ENCODE assay signal across 8 cellular contexts in the genomic region with DNA sequence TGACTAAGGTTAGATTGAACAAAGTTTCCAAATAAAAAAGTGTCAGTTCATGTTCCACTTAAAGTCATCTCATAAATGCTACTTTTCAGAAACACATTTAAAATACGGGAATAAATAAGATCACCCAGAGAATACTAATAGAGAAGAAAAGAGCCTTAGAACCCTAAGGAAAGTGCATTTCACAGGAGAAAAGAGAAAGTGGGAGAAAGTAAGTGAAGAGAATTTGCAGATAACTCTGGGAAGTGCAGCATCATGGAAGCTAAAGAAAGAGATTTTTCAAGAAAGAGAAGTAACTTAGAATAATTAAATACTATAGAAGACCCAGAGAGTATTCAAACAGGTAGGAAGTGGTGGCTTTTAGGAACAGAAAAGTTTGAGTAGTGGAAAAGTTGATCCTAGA.
"Had no signal": no experiment of that assay in that cellular context is flagged by ENCODE, and none has a peak within 500 bp of the region (broad histone marks: within the 10 kb centered on the region; RNA-seq: fewer than 3 reads in every experiment).

No MANE protein-coding gene starts in this region.

- H3K4me3 ChIP-seq: GM12878 had no signal

- ATAC-seq: GM12878 had no signal

- FAIRE-seq: G401.6, GM12878, GM12891, GM12892, GM18507, GM19239 had no signal

- DNase-seq: GDM1, GF-D8 had no signal
